ENCODE assay signal across 24 cellular contexts in genomic region chr7:20466425-20467125, GRCh38.
DNase-seq lines count a peak whose midpoint lies in the region; ATAC-seq, FAIRE-seq and TF ChIP-seq lines count a peak whose summit lies in the region.
"Had no signal": no experiment of that assay in that cellular context is flagged by ENCODE, and none has a peak within 500 bp of the region (broad histone marks: within the 10 kb centered on the region; RNA-seq: fewer than 3 reads in every experiment).

No MANE protein-coding gene starts in this region.

- peaks cover 0 to 5% (median 0%) of the 10 kb centered on the region in 9 donors for H3K9me3 Mint-ChIP-seq in naive thymus-derived CD8-positive, alpha-beta T cell
- no peaks in the 10 kb centered on the region for H3K9me3 Mint-ChIP-seq in activated CD4-positive, alpha-beta memory T cell treated with anti-CD3 and anti-CD28 coated beads for 36 hours
- H3K9me3 Mint-ChIP-seq: activated naive CD8-positive, alpha-beta T cell treated with anti-CD3 and anti-CD28 coated beads, Interleukin-2, amount 50 U/mL, for 24 hours; T-helper 1 cell treated with Interleukin-12 subunit alpha and Interleukin-12 subunit beta and Interleukin-4 antibody, amounts not matched to agents 30 μg/mL and 1 μg/mL, for 36 hours had no signal

- POLR2A ChIA-PET in naive thymus-derived CD8-positive, alpha-beta T cell (lab: Charles Lee): no interaction called here
- POLR2A ChIA-PET in activated CD4-positive, alpha-beta memory T cell treated with anti-CD3 and anti-CD28 coated beads for 36 hours (lab: Charles Lee): no interaction called here

- H3K36me3 ChIP-seq in gastroesophageal sphincter: no peaks in the 10 kb centered on the region
- H3K36me3 ChIP-seq: breast epithelium, right lobe of liver, tibial nerve had no signal

- H3K4me1 ChIP-seq in gastroesophageal sphincter: no peaks in the 10 kb centered on the region
- H3K4me1 ChIP-seq: A549, breast epithelium, right lobe of liver had no signal

- peak; percentile 67 for ATAC-seq in GM21786 (IDR thresholded peaks at IDR 0.05; ENCODE audit: unreplicated experiment)
- peak; percentile 31 for ATAC-seq in gastroesophageal sphincter
- ATAC-seq in naive thymus-derived CD8-positive, alpha-beta T cell: no peak
- ATAC-seq in GM21447 (IDR thresholded peaks at IDR 0.05; ENCODE audit: unreplicated experiment): no peak
- ATAC-seq: A549; activated naive CD8-positive, alpha-beta T cell treated with anti-CD3 and anti-CD28 coated beads, Interleukin-2, amount 50 U/mL, for 24 hours; left colon; stimulated activated naive CD8-positive, alpha-beta T cell treated with anti-CD3 and anti-CD28 coated beads, Interleukin-15, Interleukin-2, amounts not matched to agents 100 U/mL and 50 U/mL, for 24 hours had no signal

- peak; percentile 88 for DNase-seq in CD1c-positive myeloid dendritic cell (ENCODE audit: extremely low spot score)
- DNase-seq in Kasumi-1 (lab: John Stamatoyannopoulos, UW): peak; percentile 2 to 4
- no peak for DNase-seq in GM19239 (ENCODE audit: insufficient read length, low spot score)
- DNase-seq in naive thymus-derived CD8-positive, alpha-beta T cell: no peak
- DNase-seq in activated CD4-positive, alpha-beta memory T cell treated with anti-CD3 and anti-CD28 coated beads for 36 hours: no peak
- DNase-seq: activated CD4-positive, CD25-positive, alpha-beta regulatory T cell; activated naive CD8-positive, alpha-beta T cell treated with anti-CD3 and anti-CD28 coated beads, Interleukin-2, amount 50 U/mL, for 24 hours; GDM1; left colon; NCI-H1092 treated with DMSO at 0.1 percent for 48 hours; NCI-H2081 treated with DMSO at 0.1 percent for 48 hours; right lobe of liver; SHP77; stimulated activated naive CD8-positive, alpha-beta T cell treated with anti-CD3 and anti-CD28 coated beads, Interleukin-15, Interleukin-2, amounts not matched to agents 100 U/mL and 50 U/mL, for 24 hours had no signal

- no peak overlapping the region for H3K4me3 ChIP-seq in gastroesophageal sphincter
- H3K4me3 ChIP-seq: A549, breast epithelium, right lobe of liver, tibial nerve had no signal

- intact Hi-C loops in activated CD4-positive, alpha-beta memory T cell treated with anti-CD3 and anti-CD28 coated beads for 36 hours (cut with micrococcal nuclease): no loop called here

- no peak for TF ChIP-seq EP300 in gastroesophageal sphincter (IDR thresholded peaks at IDR 0.05)

- FAIRE-seq in GM19239 (lab: Jason Lieb, UNC): no peak
- FAIRE-seq: A549, frontal cortex had no signal

- CTCF ChIA-PET in activated CD4-positive, alpha-beta memory T cell treated with anti-CD3 and anti-CD28 coated beads for 36 hours (lab: Charles Lee): no interaction called here

- no peaks in the 10 kb centered on the region for H3K4me1 Mint-ChIP-seq in naive thymus-derived CD8-positive, alpha-beta T cell
- H3K4me1 Mint-ChIP-seq in activated CD4-positive, alpha-beta memory T cell treated with anti-CD3 and anti-CD28 coated beads for 36 hours (ENCODE audit: low read depth): no peaks in the 10 kb centered on the region
- H3K4me1 Mint-ChIP-seq: activated naive CD8-positive, alpha-beta T cell treated with anti-CD3 and anti-CD28 coated beads, Interleukin-2, amount 50 U/mL, for 24 hours had no signal

- H3K27ac Mint-ChIP-seq in naive thymus-derived CD8-positive, alpha-beta T cell: no peak overlapping the region
- no peak overlapping the region for H3K27ac Mint-ChIP-seq in activated CD4-positive, alpha-beta memory T cell treated with anti-CD3 and anti-CD28 coated beads for 36 hours
- H3K27ac Mint-ChIP-seq: activated naive CD8-positive, alpha-beta T cell treated with anti-CD3 and anti-CD28 coated beads, Interleukin-2, amount 50 U/mL, for 24 hours; dendritic cell treated with granulocyte-macrophage colony-stimulating factor and Interleukin-4, amounts not matched to agents 40 ng/mL and 50 ng/mL, for 4 days; T-helper 1 cell treated with Interleukin-12 subunit alpha and Interleukin-12 subunit beta and Interleukin-4 antibody, amounts not matched to agents 30 μg/mL and 1 μg/mL, for 36 hours had no signal

- no peak for TF ChIP-seq POLR2A in gastroesophageal sphincter (IDR thresholded peaks at IDR 0.05)

- no peaks in the 10 kb centered on the region for H3K9me3 ChIP-seq in gastroesophageal sphincter
- H3K9me3 ChIP-seq: A549, breast epithelium, right lobe of liver, tibial nerve had no signal

- no peak overlapping the region for H3K27ac ChIP-seq in gastroesophageal sphincter
- H3K27ac ChIP-seq: A549, breast epithelium, C4-2B, right lobe of liver had no signal

- H3K27me3 ChIP-seq in gastroesophageal sphincter: no peaks in the 10 kb centered on the region
- H3K27me3 ChIP-seq: breast epithelium, right lobe of liver, tibial nerve had no signal

- WGBS in gastroesophageal sphincter (ENCODE audit: low coverage in 1 of 2), 2 donors: 90 to 92% methylated on average over 1 of the region's 1 CpG

- H3K27me3 Mint-ChIP-seq in naive thymus-derived CD8-positive, alpha-beta T cell: peaks cover 0 to 13% (median 1%) of the 10 kb centered on the region in 5 donors
- no peaks in the 10 kb centered on the region for H3K27me3 Mint-ChIP-seq in activated CD4-positive, alpha-beta memory T cell treated with anti-CD3 and anti-CD28 coated beads for 36 hours
- H3K27me3 Mint-ChIP-seq: activated naive CD8-positive, alpha-beta T cell treated with anti-CD3 and anti-CD28 coated beads, Interleukin-2, amount 50 U/mL, for 24 hours; dendritic cell treated with granulocyte-macrophage colony-stimulating factor and Interleukin-4, amounts not matched to agents 40 ng/mL and 50 ng/mL, for 4 days had no signal

- no peaks in the 10 kb centered on the region for H3K36me3 Mint-ChIP-seq in naive thymus-derived CD8-positive, alpha-beta T cell
- H3K36me3 Mint-ChIP-seq in activated CD4-positive, alpha-beta memory T cell treated with anti-CD3 and anti-CD28 coated beads for 36 hours: no peaks in the 10 kb centered on the region

- no peak for TF ChIP-seq CTCF in gastroesophageal sphincter (IDR thresholded peaks at IDR 0.05)

- no peak overlapping the region for H3K4me3 Mint-ChIP-seq in naive thymus-derived CD8-positive, alpha-beta T cell
- H3K4me3 Mint-ChIP-seq in activated CD4-positive, alpha-beta memory T cell treated with anti-CD3 and anti-CD28 coated beads for 36 hours: no peak overlapping the region
- H3K4me3 Mint-ChIP-seq: activated naive CD8-positive, alpha-beta T cell treated with anti-CD3 and anti-CD28 coated beads, Interleukin-2, amount 50 U/mL, for 24 hours; dendritic cell treated with granulocyte-macrophage colony-stimulating factor and Interleukin-4, amounts not matched to agents 40 ng/mL and 50 ng/mL, for 4 days; T-helper 1 cell treated with Interleukin-12 subunit alpha and Interleukin-12 subunit beta and Interleukin-4 antibody, amounts not matched to agents 30 μg/mL and 1 μg/mL, for 36 hours had no signal

Comparison
In these comparisons a context has a peak if more than half of its experiments do, and no peak if none do; other contexts are left out.
1. DNase-seq: peak in CD1c-positive myeloid dendritic cell (single experiment) and Kasumi-1 (2 of 2); none in GM19239 (single experiment), naive thymus-derived CD8-positive, alpha-beta T cell (0 of 10) and activated CD4-positive, alpha-beta memory T cell treated with anti-CD3 and anti-CD28 coated beads for 36 hours (single experiment).
2. ATAC-seq: peak in GM21786 (single experiment) and gastroesophageal sphincter (single experiment); none in naive thymus-derived CD8-positive, alpha-beta T cell (0 of 2) and GM21447 (single experiment).